ENCODE assay signal across 16 cellular contexts in the genomic region with DNA sequence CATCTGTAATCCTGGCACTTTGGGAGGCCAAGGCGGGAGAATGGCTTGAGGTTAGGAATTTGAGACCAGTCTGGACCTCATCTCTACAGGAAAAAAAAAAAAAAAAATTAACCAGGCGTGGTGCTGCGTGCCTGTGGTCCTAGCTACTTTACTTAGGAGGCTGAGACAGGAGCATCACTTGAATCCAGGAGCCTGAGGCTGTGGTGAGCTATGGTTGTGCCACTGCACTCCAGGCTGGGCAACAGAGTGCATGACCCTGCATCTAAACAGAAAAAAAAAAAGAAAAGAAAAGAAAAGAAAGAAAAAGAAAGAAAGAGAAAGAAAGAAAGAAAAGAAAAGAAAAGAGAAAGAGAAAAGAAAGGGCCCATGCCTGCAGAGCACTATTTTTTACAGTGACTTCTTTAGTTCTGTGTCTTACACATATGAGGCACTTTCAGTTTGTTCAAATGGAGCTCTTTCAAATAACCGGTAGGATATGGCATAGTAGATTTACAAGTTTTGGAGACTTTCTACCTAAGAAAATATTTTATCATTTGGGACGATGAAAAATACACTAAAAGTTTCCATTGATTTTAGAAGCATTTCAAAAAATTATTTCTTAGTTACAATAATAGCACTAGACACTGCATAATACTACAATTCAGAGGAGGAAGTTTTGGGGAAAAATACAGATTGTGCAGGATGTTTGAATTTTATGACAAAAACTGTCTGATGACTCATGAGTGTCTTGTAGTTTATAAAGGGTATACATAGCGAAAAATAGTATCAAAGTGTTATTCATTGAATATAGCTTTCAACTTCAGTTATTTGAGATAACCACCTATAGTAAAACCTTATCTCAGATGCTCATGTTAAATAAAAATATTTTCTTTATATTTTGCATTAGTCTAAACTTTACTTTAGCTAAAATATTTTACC.
DNase-seq lines count a peak whose midpoint lies in the region; ATAC-seq and TF ChIP-seq lines count a peak whose summit lies in the region.
"Had no signal": no experiment of that assay in that cellular context is flagged by ENCODE, and none has a peak within 500 bp of the region (broad histone marks: within the 10 kb centered on the region; RNA-seq: fewer than 3 reads in every experiment).

No MANE protein-coding gene starts in this region.

- intact Hi-C loops in activated B cell treated with CpG ODN at 0.5 μM for 24 hours (cut with micrococcal nuclease) (no loop called here), upper lobe of right lung (cut with DNase I) (no loop called here)

- H3K9me3 ChIP-seq in DND-41 (ENCODE audit: insufficient read depth, low read length, severe bottlenecking) (no peaks in the 10 kb centered on the region), upper lobe of right lung (no peaks in the 10 kb centered on the region)

- no peaks in the 10 kb centered on the region for H3K4me1 ChIP-seq in DND-41 (ENCODE audit: insufficient read depth, low read length)
- no peaks in the 10 kb centered on the region for H3K4me1 ChIP-seq in upper lobe of right lung

- H3K4me1 Mint-ChIP-seq in activated B cell treated with CpG ODN at 0.5 μM for 24 hours: peaks cover 27% of the 10 kb centered on the region
- H3K4me1 Mint-ChIP-seq: brain had no signal

- H3K27me3 Mint-ChIP-seq in activated B cell treated with CpG ODN at 0.5 μM for 24 hours: no peaks in the 10 kb centered on the region
- H3K27me3 Mint-ChIP-seq: type B pancreatic cell had no signal

- H3K4me3 ChIP-seq in DND-41 (ENCODE audit: low read depth in 1 of 2, low read length in 2 of 2): no peak overlapping the region
- no peak overlapping the region for H3K4me3 ChIP-seq in upper lobe of right lung

- peaks cover 71% of the 10 kb centered on the region for H3K36me3 Mint-ChIP-seq in activated B cell treated with CpG ODN at 0.5 μM for 24 hours (ENCODE audit: low read depth)

- TF ChIP-seq CTCF in DND-41 (IDR thresholded peaks at IDR 0.05; ENCODE audit: borderline replicate concordance, extremely low read depth, low read length, poor library complexity, severe bottlenecking) (no peak), activated B cell treated with CpG ODN at 0.5 μM for 24 hours (IDR thresholded peaks at IDR 0.05) (no peak), upper lobe of right lung (IDR thresholded peaks at IDR 0.05) (no peak)

- no peak overlapping the region for H2AFZ ChIP-seq in DND-41 (ENCODE audit: low read depth, low read length)

- ATAC-seq in DND-41 (ENCODE audit: insufficient read depth, low read depth) (peak; percentile 37; the same call in 2 of the 3 replicates), activated B cell treated with CpG ODN at 0.5 μM for 24 hours (ENCODE audit: low read depth) (no peak), upper lobe of right lung (no peak)

- H3K9ac ChIP-seq in DND-41 (ENCODE audit: low read depth, low read length): no peak overlapping the region

- no peak overlapping the region for H3K4me2 ChIP-seq in DND-41 (ENCODE audit: insufficient read depth, low read length)

- no peak overlapping the region for H3K4me3 Mint-ChIP-seq in activated B cell treated with CpG ODN at 0.5 μM for 24 hours
- H3K4me3 Mint-ChIP-seq: brain, type B pancreatic cell had no signal

- POLR2A ChIA-PET in activated B cell treated with CpG ODN at 0.5 μM for 24 hours (lab: Charles Lee): interaction anchor here (0.7 kb wide), 2 partner anchors 9 to 336 kb away, joined by 3 to 4 read pairs; no protein-coding TSS in a partner anchor

- H3K36me3 ChIP-seq in DND-41 (ENCODE audit: insufficient read depth, low read length) (peaks cover 23% of the 10 kb centered on the region), upper lobe of right lung (no peaks in the 10 kb centered on the region)

- no peaks in the 10 kb centered on the region for H3K9me3 Mint-ChIP-seq in activated B cell treated with CpG ODN at 0.5 μM for 24 hours

- H3K27ac ChIP-seq in DND-41 (ENCODE audit: low read length) (no peak overlapping the region), upper lobe of right lung (no peak overlapping the region)

- peak; percentile 41 for DNase-seq in NOMO-1 treated with DMSO at 0.1 percent for 48 hours (lab: John Stamatoyannopoulos, UW; ENCODE audit: unreplicated experiment)
- no peak for DNase-seq in NOMO-1 treated with dmso at 0.1 percent for 144 hours (lab: John Stamatoyannopoulos, UW; ENCODE audit: unreplicated experiment)
- no peak for DNase-seq in DND-41
- no peak for DNase-seq in activated B cell treated with CpG ODN at 0.5 μM for 24 hours
- peak; percentile 24 for DNase-seq in fibroblast of peridontal ligament (ENCODE audit: extremely low read depth)
- DNase-seq in NCI-H187 (lab: John Stamatoyannopoulos, UW): no peak
- DNase-seq in upper lobe of right lung: no peak
- DNase-seq in COLO829 (ENCODE audit: low spot score): no peak
- DNase-seq: 8988T; activated effector memory CD4-positive, alpha-beta T cell treated with anti-CD3 and anti-CD28 coated beads, Interleukin-2, amount 50 U/mL, for 16 hours; C1 segment of cervical spinal cord; Karpas-422; NCI-H146; posterior cingulate gyrus had no signal

- H4K20me1 ChIP-seq in DND-41 (ENCODE audit: insufficient read depth, low read length): no peaks in the 10 kb centered on the region

- peak overlapping the region; percentile 10 for H3K27ac Mint-ChIP-seq in activated B cell treated with CpG ODN at 0.5 μM for 24 hours
- H3K27ac Mint-ChIP-seq: brain, type B pancreatic cell had no signal

- CTCF ChIA-PET in activated B cell treated with CpG ODN at 0.5 μM for 24 hours (lab: Charles Lee): no interaction called here

- H3K79me2 ChIP-seq in DND-41 (ENCODE audit: insufficient read depth, low read length): peaks cover 31% of the 10 kb centered on the region

- H3K27me3 ChIP-seq in DND-41 (ENCODE audit: insufficient read depth, low read length, poor library complexity) (no peaks in the 10 kb centered on the region), upper lobe of right lung (no peaks in the 10 kb centered on the region)

Comparison
In these comparisons a context has a peak if more than half of its experiments do, and no peak if none do; other contexts are left out.
1. DNase-seq: peak in NOMO-1 treated with DMSO at 0.1 percent for 48 hours (single experiment) and fibroblast of peridontal ligament (single experiment); none in NOMO-1 treated with dmso at 0.1 percent for 144 hours (single experiment), DND-41 (single experiment), activated B cell treated with CpG ODN at 0.5 μM for 24 hours (single experiment), NCI-H187 (0 of 2), upper lobe of right lung (single experiment) and COLO829 (single experiment).